Comparison of ENCODE assay signal across 38 cellular contexts in the genomic region with DNA sequence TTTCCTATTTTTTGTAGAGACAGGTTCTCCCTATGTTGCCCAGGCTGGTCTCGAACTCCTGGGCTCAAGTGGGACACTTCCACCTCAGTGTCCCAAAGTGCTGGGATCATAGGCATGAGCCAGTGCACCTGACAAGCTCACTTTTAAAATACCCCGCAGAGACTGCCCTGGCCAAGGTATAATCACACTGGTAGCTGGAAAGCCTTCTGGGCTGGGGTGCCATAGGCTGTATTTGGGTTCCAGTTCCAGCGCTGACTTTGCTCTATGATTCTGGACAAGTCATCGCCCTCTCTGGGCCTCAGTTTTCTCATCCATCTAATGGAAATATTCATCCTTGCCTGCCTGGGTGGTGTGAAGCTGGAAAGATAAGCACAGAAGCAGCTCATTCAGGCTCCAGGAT. TPM values are rescaled to one million over a fixed set of nuclear protein-coding genes. Genes with fewer than 3 reads are reported as not detected.
"Had no signal": no experiment of that assay in that cellular context is flagged by ENCODE, and none has a peak within 500 bp of the region (broad histone marks: within the 10 kb centered on the region; RNA-seq: fewer than 3 reads in every experiment).

No MANE protein-coding gene starts in this region.

- ATAC-seq: activated CD4-positive, CD25-positive, alpha-beta regulatory T cell treated with anti-CD3 and anti-CD28 coated beads, Interleukin-2, amount 50 U/mL, for 24 hours; activated CD8-positive, alpha-beta T cell treated with anti-CD3 and anti-CD28 coated beads for 36 hours; activated naive CD4-positive, alpha-beta T cell treated with anti-CD3 and anti-CD28 coated beads, Interleukin-2, amount 50 U/mL, for 72 hours; activated T-cell treated with anti-CD3 and anti-CD28 coated beads, Interleukin-2, amount 50 U/mL, for 72 hours; esophagus mucosa; foreskin keratinocyte; gastrocnemius medialis; heart right ventricle; T-helper 17 cell had no signal

- H3K27ac Mint-ChIP-seq: activated B cell treated with CpG ODN at 0.5 μM for 24 hours; activated CD8-positive, alpha-beta T cell treated with anti-CD3 and anti-CD28 coated beads for 36 hours; activated naive CD4-positive, alpha-beta T cell treated with anti-CD3 and anti-CD28 coated beads, Interleukin-2, amount 10 ng/mL, durations not matched to agents 7 days and 5 days; activated naive CD4-positive, alpha-beta T cell treated with anti-CD3 and anti-CD28 coated beads, Interleukin-2, amount 50 U/mL, for 72 hours; activated naive CD8-positive, alpha-beta T cell treated with anti-CD3 and anti-CD28 coated beads, Interleukin-2, amount 10 ng/mL, durations not matched to agents 7 days and 5 days; activated T-cell treated with anti-CD3 and anti-CD28 coated beads, Interleukin-2, amount 50 U/mL, for 24 hours; activated T-cell treated with anti-CD3 and anti-CD28 coated beads, Interleukin-2, amount 50 U/mL, for 72 hours; brain; T-helper 17 cell; T-helper 2 cell treated with Interferon-gamma antibody and Interleukin-4, amounts not matched to agents 5 μg/mL and 100 μg/mL, for 36 hours had no signal

- DNase-seq: activated B cell treated with CpG ODN at 0.5 μM for 24 hours; activated CD4-positive, alpha-beta T cell treated with anti-CD3 and anti-CD28 coated beads for 48 hours; activated CD4-positive, alpha-beta T cell treated with anti-CD3 and anti-CD28 coated beads, Interleukin-2, amount 50 U/mL, for 1 hour; activated CD4-positive, alpha-beta T cell treated with anti-CD3 and anti-CD28 coated beads, Interleukin-2, amount 50 U/mL, for 48 hours; activated CD8-positive, alpha-beta memory T cell treated with anti-CD3 and anti-CD28 coated beads, Interleukin-2, amount 50 U/mL, for 48 hours; activated CD8-positive, alpha-beta T cell treated with anti-CD3 and anti-CD28 coated beads for 36 hours; activated gamma-delta T cell; activated naive CD4-positive, alpha-beta T cell; activated naive CD4-positive, alpha-beta T cell treated with anti-CD3 and anti-CD28 coated beads, Interleukin-2, amount 10 ng/mL, durations not matched to agents 7 days and 5 days; activated naive CD8-positive, alpha-beta T cell treated with anti-CD3 and anti-CD28 coated beads, Interleukin-2, amount 10 ng/mL, durations not matched to agents 7 days and 5 days; activated T-cell treated with anti-CD3 and anti-CD28 coated beads for 4 hours; activated T-cell treated with anti-CD3 and anti-CD28 coated beads, Interleukin-2, amount 50 U/mL, for 24 hours; activated T-cell treated with anti-CD3 and anti-CD28 coated beads, Interleukin-2, amount 50 U/mL, for 72 hours; central memory CD4-positive, alpha-beta T cell; cerebellar nuclear complex; colonic mucosa; effector CD8-positive, alpha-beta T cell; foreskin keratinocyte; gastrocnemius medialis; glutamatergic neuron; heart right ventricle; T-helper 1 cell; T-helper 17 cell; T1000; WERI-Rb-1 had no signal

- H3K27ac ChIP-seq: ascending aorta, breast epithelium, cardiac muscle cell, colonic mucosa, epithelial cell of prostate, foreskin keratinocyte, gastrocnemius medialis, heart right ventricle, WERI-Rb-1 had no signal

- H3K36me3 ChIP-seq: ascending aorta, breast epithelium, cardiac muscle cell, colonic mucosa, gastrocnemius medialis, heart right ventricle, WERI-Rb-1 had no signal

- H3K27me3 Mint-ChIP-seq: activated naive CD8-positive, alpha-beta T cell treated with anti-CD3 and anti-CD28 coated beads, Interleukin-2, amount 10 ng/mL, durations not matched to agents 7 days and 5 days; activated T-cell treated with anti-CD3 and anti-CD28 coated beads, Interleukin-2, amount 50 U/mL, for 24 hours had no signal

- H3K27me3 ChIP-seq: ascending aorta, breast epithelium, cardiac muscle cell, colonic mucosa, gastrocnemius medialis had no signal

- H3K4me3 Mint-ChIP-seq: activated B cell treated with CpG ODN at 0.5 μM for 24 hours; activated CD8-positive, alpha-beta T cell treated with anti-CD3 and anti-CD28 coated beads for 36 hours; activated naive CD4-positive, alpha-beta T cell treated with anti-CD3 and anti-CD28 coated beads, Interleukin-2, amount 10 ng/mL, durations not matched to agents 7 days and 5 days; activated naive CD8-positive, alpha-beta T cell treated with anti-CD3 and anti-CD28 coated beads, Interleukin-2, amount 10 ng/mL, durations not matched to agents 7 days and 5 days; activated T-cell treated with anti-CD3 and anti-CD28 coated beads, Interleukin-2, amount 50 U/mL, for 24 hours; activated T-cell treated with anti-CD3 and anti-CD28 coated beads, Interleukin-2, amount 50 U/mL, for 72 hours; brain; T-helper 17 cell; T-helper 2 cell treated with Interferon-gamma antibody and Interleukin-4, amounts not matched to agents 5 μg/mL and 100 μg/mL, for 36 hours had no signal

- FAIRE-seq: endometrium, endothelial cell of umbilical vein had no signal

- H3K4me3 ChIP-seq: ascending aorta, breast epithelium, cardiac muscle cell, colonic mucosa, gastrocnemius medialis, heart right ventricle had no signal

- H3K9me3 Mint-ChIP-seq: activated B cell treated with CpG ODN at 0.5 μM for 24 hours; activated naive CD4-positive, alpha-beta T cell treated with anti-CD3 and anti-CD28 coated beads, Interleukin-2, amount 50 U/mL, for 72 hours; activated naive CD8-positive, alpha-beta T cell treated with anti-CD3 and anti-CD28 coated beads, Interleukin-2, amount 10 ng/mL, durations not matched to agents 7 days and 5 days; activated T-cell treated with anti-CD3 and anti-CD28 coated beads, Interleukin-2, amount 50 U/mL, for 24 hours; T-helper 2 cell treated with Interferon-gamma antibody and Interleukin-4, amounts not matched to agents 5 μg/mL and 100 μg/mL, for 36 hours had no signal

- H3K4me1 Mint-ChIP-seq: activated B cell treated with CpG ODN at 0.5 μM for 24 hours; activated naive CD4-positive, alpha-beta T cell treated with anti-CD3 and anti-CD28 coated beads, Interleukin-2, amount 10 ng/mL, durations not matched to agents 7 days and 5 days; activated naive CD8-positive, alpha-beta T cell treated with anti-CD3 and anti-CD28 coated beads, Interleukin-2, amount 10 ng/mL, durations not matched to agents 7 days and 5 days; brain; T-helper 17 cell had no signal

- H3K36me3 Mint-ChIP-seq: activated naive CD4-positive, alpha-beta T cell treated with anti-CD3 and anti-CD28 coated beads, Interleukin-2, amount 10 ng/mL, durations not matched to agents 7 days and 5 days; activated naive CD4-positive, alpha-beta T cell treated with anti-CD3 and anti-CD28 coated beads, Interleukin-2, amount 50 U/mL, for 72 hours; activated naive CD8-positive, alpha-beta T cell treated with anti-CD3 and anti-CD28 coated beads, Interleukin-2, amount 10 ng/mL, durations not matched to agents 7 days and 5 days; brain had no signal

- H3K9me3 ChIP-seq: ascending aorta, breast epithelium, colonic mucosa, gastrocnemius medialis, heart right ventricle had no signal

- H3K4me1 ChIP-seq: ascending aorta, breast epithelium, colonic mucosa, foreskin keratinocyte, gastrocnemius medialis, heart right ventricle had no signal

RNA-seq across cellular contexts. Expression of a gene that starts 10.4 kb away (rescaled TPM):
- total RNA-seq: activated B cell treated with CpG ODN at 0.5 μM for 24 hours; activated CD8-positive, alpha-beta memory T cell treated with anti-CD3 and anti-CD28 coated beads for 36 hours; activated CD8-positive, alpha-beta T cell treated with anti-CD3 and anti-CD28 coated beads for 36 hours; activated naive CD4-positive, alpha-beta T cell treated with anti-CD3 and anti-CD28 coated beads, Interleukin-2, amount 50 U/mL, for 72 hours; activated naive CD8-positive, alpha-beta T cell treated with anti-CD3 and anti-CD28 coated beads, Interleukin-2, amount 10 ng/mL, durations not matched to agents 7 days and 5 days; activated T-cell treated with anti-CD3 and anti-CD28 coated beads, Interleukin-2, amount 50 U/mL, for 72 hours; ascending aorta; breast epithelium; cardiac muscle cell; dermis microvascular lymphatic vessel endothelial cell; endothelial cell of umbilical vein; foreskin keratinocyte; gastrocnemius medialis; heart right ventricle; T-helper 17 cell had no signal
- polyA plus RNA-seq: cardiac muscle cell, endothelial cell of umbilical vein, foreskin keratinocyte, heart right ventricle had no signal
